Comparison of ENCODE assay signal across 2 cellular contexts in genomic region chr14:55913324-55914035, GRCh38.
A peak's percentile ranks its signal among the peaks of the same experiment; 100 is the strongest.
TF ChIP-seq lines count a peak whose summit lies in the region.

No MANE protein-coding gene starts in this region.

TF ChIP-seq in liver, 16 proteins besides CTCF, POLR2A, EP300 and RAD21 (continued from another document):
- TF ChIP-seq REST (IDR thresholded peaks at IDR 0.05) = peak; percentile 70

TF ChIP-seq in HepG2, 621 proteins besides CTCF, POLR2A, EP300 and RAD21 (continued from another document):
- TF ChIP-seq, protein P1, sequence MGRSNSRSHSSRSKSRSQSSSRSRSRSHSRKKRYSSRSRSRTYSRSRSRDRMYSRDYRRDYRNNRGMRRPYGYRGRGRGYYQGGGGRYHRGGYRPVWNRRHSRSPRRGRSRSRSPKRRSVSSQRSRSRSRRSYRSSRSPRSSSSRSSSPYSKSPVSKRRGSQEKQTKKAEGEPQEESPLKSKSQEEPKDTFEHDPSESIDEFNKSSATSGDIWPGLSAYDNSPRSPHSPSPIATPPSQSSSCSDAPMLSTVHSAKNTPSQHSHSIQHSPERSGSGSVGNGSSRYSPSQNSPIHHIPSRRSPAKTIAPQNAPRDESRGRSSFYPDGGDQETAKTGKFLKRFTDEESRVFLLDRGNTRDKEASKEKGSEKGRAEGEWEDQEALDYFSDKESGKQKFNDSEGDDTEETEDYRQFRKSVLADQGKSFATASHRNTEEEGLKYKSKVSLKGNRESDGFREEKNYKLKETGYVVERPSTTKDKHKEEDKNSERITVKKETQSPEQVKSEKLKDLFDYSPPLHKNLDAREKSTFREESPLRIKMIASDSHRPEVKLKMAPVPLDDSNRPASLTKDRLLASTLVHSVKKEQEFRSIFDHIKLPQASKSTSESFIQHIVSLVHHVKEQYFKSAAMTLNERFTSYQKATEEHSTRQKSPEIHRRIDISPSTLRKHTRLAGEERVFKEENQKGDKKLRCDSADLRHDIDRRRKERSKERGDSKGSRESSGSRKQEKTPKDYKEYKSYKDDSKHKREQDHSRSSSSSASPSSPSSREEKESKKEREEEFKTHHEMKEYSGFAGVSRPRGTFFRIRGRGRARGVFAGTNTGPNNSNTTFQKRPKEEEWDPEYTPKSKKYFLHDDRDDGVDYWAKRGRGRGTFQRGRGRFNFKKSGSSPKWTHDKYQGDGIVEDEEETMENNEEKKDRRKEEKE (IDR thresholded peaks at IDR 0.05) = no peak
- no peak for TF ChIP-seq RORA (CRISPR knock-in tag; IDR thresholded peaks at IDR 0.05)
- TF ChIP-seq ZNF512 (CRISPR knock-in tag; IDR thresholded peaks at IDR 0.05) = no peak
- no peak for TF ChIP-seq ZNF652 (CRISPR knock-in tag; IDR thresholded peaks at IDR 0.05; ENCODE audit: borderline replicate concordance, low read depth)
- TF ChIP-seq, protein P2, sequence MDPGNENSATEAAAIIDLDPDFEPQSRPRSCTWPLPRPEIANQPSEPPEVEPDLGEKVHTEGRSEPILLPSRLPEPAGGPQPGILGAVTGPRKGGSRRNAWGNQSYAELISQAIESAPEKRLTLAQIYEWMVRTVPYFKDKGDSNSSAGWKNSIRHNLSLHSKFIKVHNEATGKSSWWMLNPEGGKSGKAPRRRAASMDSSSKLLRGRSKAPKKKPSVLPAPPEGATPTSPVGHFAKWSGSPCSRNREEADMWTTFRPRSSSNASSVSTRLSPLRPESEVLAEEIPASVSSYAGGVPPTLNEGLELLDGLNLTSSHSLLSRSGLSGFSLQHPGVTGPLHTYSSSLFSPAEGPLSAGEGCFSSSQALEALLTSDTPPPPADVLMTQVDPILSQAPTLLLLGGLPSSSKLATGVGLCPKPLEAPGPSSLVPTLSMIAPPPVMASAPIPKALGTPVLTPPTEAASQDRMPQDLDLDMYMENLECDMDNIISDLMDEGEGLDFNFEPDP (CRISPR knock-in tag; conservative IDR thresholded peaks at IDR 0.05) = no peak
- no peak for TF ChIP-seq ZNF44 (CRISPR knock-in tag; IDR thresholded peaks at IDR 0.05)
- no peak for TF ChIP-seq PLRG1 (conservative IDR thresholded peaks at IDR 0.05)
